22 cellular contexts compared by ENCODE assay signal in the genomic region with DNA sequence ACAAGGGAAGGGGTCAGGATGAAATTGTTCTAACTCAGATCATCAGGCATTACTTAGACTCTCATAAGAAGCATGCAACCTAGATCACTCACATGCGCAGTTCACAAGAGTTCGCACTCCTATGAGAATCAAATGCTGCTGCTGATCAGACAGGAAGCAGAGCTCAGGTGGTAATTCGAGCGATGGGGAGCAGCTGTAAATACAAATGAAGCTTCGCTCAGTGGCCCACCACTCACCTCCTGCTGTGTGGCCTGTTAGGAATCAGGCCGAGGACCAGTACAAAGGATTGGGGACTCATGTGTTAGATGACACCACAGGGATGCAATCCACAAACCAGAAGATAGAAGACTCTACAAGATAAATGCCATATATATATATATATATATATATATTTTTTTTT. TPM values are rescaled to one million over a fixed set of nuclear protein-coding genes. Genes with fewer than 3 reads are reported as not detected.
DNase-seq lines count a peak whose midpoint lies in the region; ATAC-seq and TF ChIP-seq lines count a peak whose summit lies in the region.
"Had no signal": no experiment of that assay in that cellular context is flagged by ENCODE, and none has a peak within 500 bp of the region (broad histone marks: within the 10 kb centered on the region; RNA-seq: fewer than 3 reads in every experiment).

No MANE protein-coding gene starts in this region.

- no peaks in the 10 kb centered on the region for H3K27me3 ChIP-seq in endodermal cell (ENCODE audit: control insufficient read depth, insufficient read depth, low read length, poor library complexity, severe bottlenecking)
- H3K27me3 ChIP-seq: cardiac muscle cell, MG63 had no signal

- H3K4me1 Mint-ChIP-seq in endodermal cell = peaks cover 6% of the 10 kb centered on the region
- peaks cover 10 to 18% of the 10 kb centered on the region in 2 donors for H3K4me1 Mint-ChIP-seq in stimulated activated naive B cell treated with anti-CD40 and anti-IgM and Interleukin-4, amounts not matched to agents 10 μg/mL and 1 μg/mL and 100 μg/mL, for 72 hours

- intact Hi-C loops in OCI-LY7 (cut with micrococcal nuclease; ENCODE audit: unreplicated experiment) = no loop called here

- BruUV-seq in OCI-LY7 (replicated peaks; lab: Mats Ljungman, UMichigan) = no TSS peak

- CTCF ChIA-PET in OCI-LY7 (lab: Charles Lee; ENCODE audit: unreplicated experiment) = interaction anchor here (1.0 to 1.3 kb wide), 2 partner anchors 14 to 30 kb away, joined by 3 to 8 read pairs; no protein-coding TSS in a partner anchor

- H2AFZ ChIP-seq in OCI-LY7 (ENCODE audit: low read length) = peak overlapping the region; percentile 8; the same call in 1 of the 2 replicates

- H3K9me3 Mint-ChIP-seq in endodermal cell = no peaks in the 10 kb centered on the region
- no peaks in the 10 kb centered on the region for H3K9me3 Mint-ChIP-seq in stimulated activated naive B cell treated with anti-CD40 and anti-IgM and Interleukin-4, amounts not matched to agents 10 μg/mL and 1 μg/mL and 100 μg/mL, for 72 hours
- H3K9me3 Mint-ChIP-seq: activated B cell treated with CpG ODN at 0.5 μM for 24 hours; activated CD4-positive, alpha-beta memory T cell treated with anti-CD3 and anti-CD28 coated beads, Interleukin-2, amount 10 ng/mL, durations not matched to agents 7 days and 5 days; activated T-cell treated with anti-CD3 and anti-CD28 coated beads, Interleukin-2, amount 50 U/mL, for 24 hours; nephron had no signal

- H3K79me2 ChIP-seq in OCI-LY7 (ENCODE audit: insufficient read depth, low read depth, low read length) = peaks cover 18% of the 10 kb centered on the region; the same call in 1 of the 2 replicates

- H3K27ac ChIP-seq in OCI-LY7 (ENCODE audit: low read depth, low read length, poor library complexity, severe bottlenecking) (peak overlapping the region; percentile 98), endodermal cell (ENCODE audit: low read depth, low read length) (no peak overlapping the region)
- H3K27ac ChIP-seq: cardiac muscle cell, left ventricle myocardium inferior had no signal

- no peak overlapping the region for H3K9ac ChIP-seq in endodermal cell (ENCODE audit: extremely low read depth, low read length, poor library complexity, severe bottlenecking)

- H3K9me2 ChIP-seq in OCI-LY7 (ENCODE audit: insufficient read depth, low read length) = no peaks in the 10 kb centered on the region

- no peaks in the 10 kb centered on the region for H3K27me3 Mint-ChIP-seq in endodermal cell (ENCODE audit: insufficient read depth)
- H3K27me3 Mint-ChIP-seq in stimulated activated naive B cell treated with anti-CD40 and anti-IgM and Interleukin-4, amounts not matched to agents 10 μg/mL and 1 μg/mL and 100 μg/mL, for 72 hours = no peaks in the 10 kb centered on the region
- H3K27me3 Mint-ChIP-seq: activated B cell treated with CpG ODN at 0.5 μM for 24 hours; activated CD4-positive, alpha-beta memory T cell treated with anti-CD3 and anti-CD28 coated beads, Interleukin-2, amount 10 ng/mL, durations not matched to agents 7 days and 5 days; activated T-cell treated with anti-CD3 and anti-CD28 coated beads, Interleukin-2, amount 50 U/mL, for 24 hours; B cell had no signal

- H3K4me1 ChIP-seq in OCI-LY7 (ENCODE audit: insufficient read depth, low read length, poor library complexity, severe bottlenecking) (peaks cover 81% of the 10 kb centered on the region), endodermal cell (ENCODE audit: control insufficient read depth, insufficient read depth, low read length) (no peaks in the 10 kb centered on the region)
- H3K4me1 ChIP-seq: left ventricle myocardium inferior had no signal

- no peaks in the 10 kb centered on the region for H3K36me3 Mint-ChIP-seq in endodermal cell (ENCODE audit: low read depth)
- H3K36me3 Mint-ChIP-seq in stimulated activated naive B cell treated with anti-CD40 and anti-IgM and Interleukin-4, amounts not matched to agents 10 μg/mL and 1 μg/mL and 100 μg/mL, for 72 hours = no peaks in the 10 kb centered on the region

- H3K9me3 ChIP-seq in OCI-LY7 (ENCODE audit: low read length) = no peaks in the 10 kb centered on the region; the same call in 1 of the 2 replicates
- no peaks in the 10 kb centered on the region for H3K9me3 ChIP-seq in endodermal cell (ENCODE audit: control insufficient read depth, low read length)
- H3K9me3 ChIP-seq: A549, left ventricle myocardium inferior, MG63 had no signal

- WGBS in endodermal cell (ENCODE audit: insufficient coverage in 1 of 2, insufficient read length in 1 of 2), 2 experiments = 57 to 75% methylated on average over 2 to 6 of the region's 6 CpGs

- no peak for ATAC-seq in stimulated activated naive B cell treated with anti-CD40 and anti-IgM and Interleukin-4, amounts not matched to agents 10 μg/mL and 1 μg/mL and 100 μg/mL, for 72 hours (replicated peaks)
- no peak for ATAC-seq in GM19463 (IDR thresholded peaks at IDR 0.05; ENCODE audit: unreplicated experiment)
- ATAC-seq: A549 had no signal

- DNase-seq in activated CD8-positive, alpha-beta memory T cell treated with anti-CD3 and anti-CD28 coated beads, Interleukin-2, amount 50 U/mL, for 48 hours = peak; percentile 40
- DNase-seq in activated CD8-positive, alpha-beta memory T cell treated with anti-CD3 and anti-CD28 coated beads for 24 hours = no peak
- peak; percentile 94 for DNase-seq in OCI-LY7 (ENCODE audit: low spot score)
- peak; percentile 91 for DNase-seq in endodermal cell
- DNase-seq in stimulated activated naive B cell treated with anti-CD40 and anti-IgM and Interleukin-4, amounts not matched to agents 10 μg/mL and 1 μg/mL and 100 μg/mL, for 72 hours = no peak
- no peak for DNase-seq in stimulated activated CD4-positive, alpha-beta T cell treated with anti-CD3 and anti-CD28 coated beads, Interleukin-15, amount 100 ng/mL, for 24 hours
- no peak for DNase-seq in SW 1271 (lab: John Stamatoyannopoulos, UW)
- DNase-seq: activated B cell treated with CpG ODN at 0.5 μM for 24 hours; activated CD4-positive, alpha-beta memory T cell treated with anti-CD3 and anti-CD28 coated beads, Interleukin-2, amount 10 ng/mL, durations not matched to agents 7 days and 5 days; activated T-cell treated with anti-CD3 and anti-CD28 coated beads, Interleukin-2, amount 50 U/mL, for 24 hours; head of caudate nucleus; left ventricle myocardium inferior; MG63; NCI-H1436; NCI-H446; NK-92 treated with Interleukin-12 subunit alpha and Interleukin-12 subunit beta, amount 100 ng/mL, for 24 hours; T-helper 9 cell had no signal

- H3K4me3 Mint-ChIP-seq in endodermal cell = no peak overlapping the region
- H3K4me3 Mint-ChIP-seq in stimulated activated naive B cell treated with anti-CD40 and anti-IgM and Interleukin-4, amounts not matched to agents 10 μg/mL and 1 μg/mL and 100 μg/mL, for 72 hours = no peak overlapping the region
- H3K4me3 Mint-ChIP-seq: activated B cell treated with CpG ODN at 0.5 μM for 24 hours; activated CD4-positive, alpha-beta memory T cell treated with anti-CD3 and anti-CD28 coated beads, Interleukin-2, amount 10 ng/mL, durations not matched to agents 7 days and 5 days; activated T-cell treated with anti-CD3 and anti-CD28 coated beads, Interleukin-2, amount 50 U/mL, for 24 hours; B cell; nephron had no signal

- no peak for TF ChIP-seq CTCF in OCI-LY7 (conservative IDR thresholded peaks at IDR 0.05; ENCODE audit: low read length)
- no peak for TF ChIP-seq CTCF in endodermal cell (conservative IDR thresholded peaks at IDR 0.05)

- H3K4me3 ChIP-seq in OCI-LY7 (ENCODE audit: low read depth, low read length, poor library complexity, severe bottlenecking) = peak overlapping the region; percentile 17
- no peak overlapping the region for H3K4me3 ChIP-seq in endodermal cell (ENCODE audit: low read length)
- H3K4me3 ChIP-seq: A549, cardiac muscle cell, left ventricle myocardium inferior, MG63 had no signal

- H3K36me3 ChIP-seq in OCI-LY7 (ENCODE audit: insufficient read depth, low read length) (no peaks in the 10 kb centered on the region), endodermal cell (ENCODE audit: control insufficient read depth, insufficient read depth, low read length) (no peaks in the 10 kb centered on the region)
- H3K36me3 ChIP-seq: cardiac muscle cell, left ventricle myocardium inferior, MG63 had no signal

- peak overlapping the region; percentile 65 for H3K4me2 ChIP-seq in OCI-LY7 (ENCODE audit: low read length)
- H3K4me2 ChIP-seq: A549 had no signal

- no peak overlapping the region for H3K27ac Mint-ChIP-seq in endodermal cell
- H3K27ac Mint-ChIP-seq in stimulated activated naive B cell treated with anti-CD40 and anti-IgM and Interleukin-4, amounts not matched to agents 10 μg/mL and 1 μg/mL and 100 μg/mL, for 72 hours = peak overlapping the region; percentile 63
- H3K27ac Mint-ChIP-seq: activated B cell treated with CpG ODN at 0.5 μM for 24 hours; activated CD4-positive, alpha-beta memory T cell treated with anti-CD3 and anti-CD28 coated beads, Interleukin-2, amount 10 ng/mL, durations not matched to agents 7 days and 5 days; activated T-cell treated with anti-CD3 and anti-CD28 coated beads, Interleukin-2, amount 50 U/mL, for 24 hours; B cell; nephron had no signal

- POLR2A ChIA-PET in OCI-LY7 (lab: Charles Lee) = interaction anchor here (0.6 to 1.5 kb wide), 6 partner anchors 10 to 44 kb away, joined by 3 to 8 read pairs (median 6); no protein-coding TSS in a partner anchor

- no peaks in the 10 kb centered on the region for H4K20me1 ChIP-seq in OCI-LY7 (ENCODE audit: insufficient read depth, low read length)

RNA-seq across cellular contexts. Expression of a gene that starts 31.5 kb away (rescaled TPM):
- 44.6 and 53.0 TPM in 2 replicates for total RNA-seq in OCI-LY7 (2014; rRNA removed; shearing (Covaris generic))
- total RNA-seq in OCI-LY7 (2022) (168 and 200 TPM in 2 replicates), endodermal cell (10 to 100 TPM; 78.8 to 82.5 TPM)
- 91.0 TPM for polyA plus RNA-seq in endodermal cell (2013, experiment 1 of 2)
- 88.9 TPM for polyA plus RNA-seq in endodermal cell (2013, experiment 2 of 2)

Comparison
In these comparisons a context has a peak if more than half of its experiments do, and no peak if none do; other contexts are left out.
1. DNase-seq: peak in activated CD8-positive, alpha-beta memory T cell treated with anti-CD3 and anti-CD28 coated beads, Interleukin-2, amount 50 U/mL, for 48 hours (single experiment), OCI-LY7 (single experiment) and endodermal cell (single experiment); none in activated CD8-positive, alpha-beta memory T cell treated with anti-CD3 and anti-CD28 coated beads for 24 hours (single experiment), stimulated activated naive B cell treated with anti-CD40 and anti-IgM and Interleukin-4, amounts not matched to agents 10 μg/mL and 1 μg/mL and 100 μg/mL, for 72 hours (single experiment), stimulated activated CD4-positive, alpha-beta T cell treated with anti-CD3 and anti-CD28 coated beads, Interleukin-15, amount 100 ng/mL, for 24 hours (single experiment) and SW 1271 (0 of 2).